In the genomic region with DNA sequence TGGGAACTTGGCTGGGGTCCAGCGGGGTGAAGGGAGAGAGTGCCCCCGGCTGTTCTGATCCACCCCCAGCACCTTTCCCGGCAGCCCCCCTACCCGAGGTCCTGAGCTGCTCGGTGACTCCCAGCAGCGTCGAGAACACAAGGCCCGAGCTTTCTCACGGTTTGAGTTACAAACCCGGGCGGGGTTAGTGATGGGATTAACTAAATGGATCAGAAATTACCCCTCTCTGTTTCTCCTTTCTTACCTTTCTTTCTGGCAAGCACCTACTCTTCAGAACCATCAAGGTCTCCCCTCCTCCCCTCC, we compare ENCODE assay signal across 22 cellular contexts.
"Had no signal": no experiment of that assay in that cellular context is flagged by ENCODE, and none has a peak within 500 bp of the region (broad histone marks: within the 10 kb centered on the region; RNA-seq: fewer than 3 reads in every experiment).

No MANE protein-coding gene starts in this region.

- DNase-seq: activated CD4-positive, alpha-beta T cell treated with anti-CD3 and anti-CD28 coated beads for 36 hours; activated CD4-positive, CD25-positive, alpha-beta regulatory T cell; activated CD8-positive, alpha-beta memory T cell treated with anti-CD3 and anti-CD28 coated beads for 24 hours; activated naive CD4-positive, alpha-beta T cell treated with anti-CD3 and anti-CD28 coated beads for 36 hours; activated T-cell treated with anti-CD3 and anti-CD28 coated beads, Interleukin-2, amount 50 U/mL, for 1 hour; amniotic stem cell; effector CD8-positive, alpha-beta T cell; mucosa of descending colon; stimulated activated CD4-positive, alpha-beta T cell treated with anti-CD3 and anti-CD28 coated beads, Interleukin-15, amount 100 ng/mL, for 24 hours; stimulated activated CD4-positive, alpha-beta T cell treated with anti-CD3 and anti-CD28 coated beads, Interleukin-2, amount 100 ng/mL, for 24 hours; stimulated activated naive B cell treated with anti-CD40 and anti-IgM and Interleukin-4, amounts not matched to agents 10 μg/mL and 1 μg/mL and 100 μg/mL, for 72 hours; T-cell had no signal

- H3K4me1 Mint-ChIP-seq: activated CD4-positive, alpha-beta T cell treated with anti-CD3 and anti-CD28 coated beads for 36 hours; stimulated activated naive B cell treated with anti-CD40 and anti-IgM and Interleukin-4, amounts not matched to agents 10 μg/mL and 1 μg/mL and 100 μg/mL, for 72 hours; T-cell had no signal

- H3K27ac ChIP-seq: breast epithelium, epithelial cell of prostate, left lung, parathyroid adenoma, psoas muscle, suprapubic skin, tibial artery had no signal

- H3K4me3 ChIP-seq: breast epithelium, left lung, mucosa of descending colon, psoas muscle, suprapubic skin, tibial artery had no signal

- H3K36me3 Mint-ChIP-seq: stimulated activated naive B cell treated with anti-CD40 and anti-IgM and Interleukin-4, amounts not matched to agents 10 μg/mL and 1 μg/mL and 100 μg/mL, for 72 hours; T-cell had no signal

- H3K9me3 Mint-ChIP-seq: activated naive CD4-positive, alpha-beta T cell treated with anti-CD3 and anti-CD28 coated beads for 36 hours; activated T-helper 1 cell treated with anti-CD3 and anti-CD28 coated beads, Interleukin-12 subunit alpha, Interleukin-12 subunit beta, Interleukin-2, Interleukin-4 antibody, amounts not matched to agents 30 ng/mL and 10 ng/mL and 1 ng/mL, durations not matched to agents 14 hours and 24 hours and 36 hours; nephron; stimulated activated naive B cell treated with anti-CD40 and anti-IgM and Interleukin-4, amounts not matched to agents 10 μg/mL and 1 μg/mL and 100 μg/mL, for 72 hours; T-cell; T-helper 2 cell treated with Interferon-gamma antibody and Interleukin-4, amounts not matched to agents 5 μg/mL and 100 μg/mL, for 36 hours had no signal

- H3K36me3 ChIP-seq: breast epithelium, left lung, suprapubic skin, tibial artery had no signal

- H2AFZ ChIP-seq: parathyroid adenoma had no signal

- H3K27ac Mint-ChIP-seq: activated CD4-positive, alpha-beta T cell treated with anti-CD3 and anti-CD28 coated beads for 36 hours; activated naive CD4-positive, alpha-beta T cell treated with anti-CD3 and anti-CD28 coated beads for 36 hours; activated T-helper 1 cell treated with anti-CD3 and anti-CD28 coated beads, Interleukin-12 subunit alpha, Interleukin-12 subunit beta, Interleukin-2, Interleukin-4 antibody, amounts not matched to agents 30 ng/mL and 10 ng/mL and 1 ng/mL, durations not matched to agents 14 hours and 24 hours and 36 hours; stimulated activated naive B cell treated with anti-CD40 and anti-IgM and Interleukin-4, amounts not matched to agents 10 μg/mL and 1 μg/mL and 100 μg/mL, for 72 hours; T-cell; T-helper 2 cell treated with Interferon-gamma antibody and Interleukin-4, amounts not matched to agents 5 μg/mL and 100 μg/mL, for 36 hours had no signal

- H3K9me3 ChIP-seq: breast epithelium, left lung, mucosa of descending colon, psoas muscle, suprapubic skin, tibial artery had no signal

- H3K4me3 Mint-ChIP-seq: activated CD4-positive, alpha-beta T cell treated with anti-CD3 and anti-CD28 coated beads for 36 hours; activated naive CD4-positive, alpha-beta T cell treated with anti-CD3 and anti-CD28 coated beads for 36 hours; activated T-helper 1 cell treated with anti-CD3 and anti-CD28 coated beads, Interleukin-12 subunit alpha, Interleukin-12 subunit beta, Interleukin-2, Interleukin-4 antibody, amounts not matched to agents 30 ng/mL and 10 ng/mL and 1 ng/mL, durations not matched to agents 14 hours and 24 hours and 36 hours; stimulated activated naive B cell treated with anti-CD40 and anti-IgM and Interleukin-4, amounts not matched to agents 10 μg/mL and 1 μg/mL and 100 μg/mL, for 72 hours; T-cell; T-helper 2 cell treated with Interferon-gamma antibody and Interleukin-4, amounts not matched to agents 5 μg/mL and 100 μg/mL, for 36 hours had no signal

- H3K27me3 Mint-ChIP-seq: activated CD4-positive, alpha-beta T cell treated with anti-CD3 and anti-CD28 coated beads for 36 hours had no signal

- ATAC-seq: activated CD4-positive, alpha-beta T cell treated with anti-CD3 and anti-CD28 coated beads for 36 hours; left lung; mucosa of descending colon; psoas muscle; stimulated activated naive B cell treated with anti-CD40 and anti-IgM and Interleukin-4, amounts not matched to agents 10 μg/mL and 1 μg/mL and 100 μg/mL, for 72 hours; T-cell had no signal

- H3K9ac ChIP-seq: parathyroid adenoma had no signal

- H3K27me3 ChIP-seq: breast epithelium, suprapubic skin, tibial artery had no signal

- H3K4me1 ChIP-seq: breast epithelium, left lung, suprapubic skin had no signal

- H3K79me2 ChIP-seq: parathyroid adenoma had no signal
